9 cellular contexts compared by ENCODE assay signal in the genomic region with DNA sequence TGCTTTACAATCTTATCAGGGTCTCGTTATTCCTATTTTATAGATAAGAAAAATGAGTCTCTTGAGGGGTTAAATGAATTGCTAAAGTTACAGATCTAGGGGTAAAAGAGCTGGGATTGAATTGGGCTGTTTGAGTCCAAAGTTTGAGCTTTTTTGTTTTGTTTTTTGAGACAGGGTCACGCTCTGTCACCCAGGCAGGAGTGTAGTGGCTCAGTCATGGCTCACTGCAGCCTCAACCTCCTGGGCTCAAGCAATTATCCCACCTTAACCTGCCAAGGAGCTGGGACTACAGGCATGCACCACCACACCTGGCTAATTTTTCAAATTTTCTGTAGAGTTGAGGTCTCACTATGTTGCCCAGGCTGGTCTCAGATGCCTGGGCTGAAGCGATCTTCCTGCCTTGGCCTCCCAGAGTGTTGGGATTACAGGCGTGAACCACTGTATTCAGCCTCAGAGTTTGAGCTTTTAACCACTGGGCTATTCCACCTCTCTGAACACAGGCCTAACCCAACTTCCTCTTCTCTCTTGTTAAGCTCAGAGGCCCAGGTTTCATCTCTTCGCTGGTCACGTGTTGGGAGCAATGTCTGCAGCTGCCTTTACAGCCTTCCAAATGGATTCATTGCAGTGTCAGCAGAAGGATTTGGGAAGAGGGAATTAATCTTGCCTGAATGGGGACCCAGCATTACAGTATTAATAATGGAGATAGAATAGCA. TPM values are rescaled to one million over a fixed set of nuclear protein-coding genes. Genes with fewer than 3 reads are reported as not detected.
A peak's percentile ranks its signal among the peaks of the same experiment; 100 is the strongest.
DNase-seq lines count a peak whose midpoint lies in the region; ATAC-seq and TF ChIP-seq lines count a peak whose summit lies in the region.
"Had no signal": no experiment of that assay in that cellular context is flagged by ENCODE, and none has a peak within 500 bp of the region (broad histone marks: within the 10 kb centered on the region; RNA-seq: fewer than 3 reads in every experiment).

No MANE protein-coding gene starts in this region.

- no peaks in the 10 kb centered on the region for H3K9me3 ChIP-seq in DOHH2 (ENCODE audit: control insufficient read depth, insufficient read depth, low read length)

- no peaks in the 10 kb centered on the region for H3K27me3 Mint-ChIP-seq in activated naive CD8-positive, alpha-beta T cell
- H3K27me3 Mint-ChIP-seq in immature natural killer cell (ENCODE audit: low read depth in 3 of 3), result no peaks in the 10 kb centered on the region

- H3K27me3 ChIP-seq in DOHH2 (ENCODE audit: control insufficient read depth, low read length), result no peaks in the 10 kb centered on the region

- no peak for TF ChIP-seq CTCF in DOHH2 (IDR thresholded peaks at IDR 0.05; ENCODE audit: low read depth, low read length, poor library complexity, severe bottlenecking)

- H3K9me3 Mint-ChIP-seq in activated naive CD8-positive, alpha-beta T cell (ENCODE audit: low read depth), result no peaks in the 10 kb centered on the region
- no peaks in the 10 kb centered on the region for H3K9me3 Mint-ChIP-seq in immature natural killer cell

- peak overlapping the region; percentile 39 for H3K27ac ChIP-seq in DOHH2 (ENCODE audit: low read depth, low read length)

- peaks cover 3% of the 10 kb centered on the region; the same call in 1 of the 2 replicates for H3F3A ChIP-seq in DOHH2 (ENCODE audit: control insufficient read depth, insufficient read depth)

- H3K4me1 ChIP-seq in DOHH2 (ENCODE audit: control insufficient read depth, low read length), result peaks cover 17% of the 10 kb centered on the region

- H3K36me3 ChIP-seq in DOHH2 (ENCODE audit: control insufficient read depth, low read length), result peaks cover 35% of the 10 kb centered on the region

- H3K36me3 Mint-ChIP-seq in activated naive CD8-positive, alpha-beta T cell, result peaks cover 3% of the 10 kb centered on the region
- H3K36me3 Mint-ChIP-seq in immature natural killer cell, result peaks cover 0 to 17% (median 5%) of the 10 kb centered on the region in 3 donors

- DNase-seq in amniotic stem cell (lab: John Stamatoyannopoulos, UW) (no peak), NCI-H226 (no peak), immature natural killer cell (no peak)
- no peak for DNase-seq in activated CD4-positive, alpha-beta T cell treated with anti-CD3 and anti-CD28 coated beads for 48 hours
- DNase-seq: central memory CD4-positive, alpha-beta T cell had no signal

- H3K4me3 ChIP-seq in DOHH2 (ENCODE audit: low read length), result 0 out of 2 replicates have a peak overlapping the region, but pooled peaks have one; percentile 19

- H3K4me1 Mint-ChIP-seq in activated naive CD8-positive, alpha-beta T cell (ENCODE audit: low read depth), result peaks cover 24% of the 10 kb centered on the region
- H3K4me1 Mint-ChIP-seq in immature natural killer cell, result peaks cover 6 to 14% of the 10 kb centered on the region in 2 donors

- H3K4me3 Mint-ChIP-seq in activated naive CD8-positive, alpha-beta T cell, result no peak overlapping the region
- H3K4me3 Mint-ChIP-seq in immature natural killer cell, result no peak overlapping the region

- no peaks in the 10 kb centered on the region for H3K9me2 ChIP-seq in DOHH2 (replicated peaks; ENCODE audit: control insufficient read depth, low read length)

- H3K27ac Mint-ChIP-seq in activated naive CD8-positive, alpha-beta T cell, result peak overlapping the region; percentile 72
- H3K27ac Mint-ChIP-seq in immature natural killer cell, result peak overlapping the region in 1 of 6 donors; percentile 1

- ATAC-seq in GM19395 (IDR thresholded peaks at IDR 0.05; ENCODE audit: unreplicated experiment) (peak; percentile 91), HG03342 (IDR thresholded peaks at IDR 0.05; ENCODE audit: unreplicated experiment) (peak; percentile 94)

- 0 out of 2 replicates have a peak, but pooled peaks cover 3% of the 10 kb centered on the region for H3K79me2 ChIP-seq in DOHH2 (ENCODE audit: control insufficient read depth, low read length)

- H3K4me2 ChIP-seq in DOHH2 (ENCODE audit: low read length), result peak overlapping the region; percentile 50

- no peaks in the 10 kb centered on the region for H4K20me1 ChIP-seq in DOHH2 (ENCODE audit: control insufficient read depth, insufficient read depth, low read depth, low read length)

RNA-seq across cellular contexts. Expression of gene SUFU, which starts 7.9 kb away (rescaled TPM):
- polyA plus RNA-seq in immature natural killer cell, result 1 to 10 TPM; 1.3 to 6.7 (median 2.1) TPM

RNA-seq across cellular contexts. Expression of gene ACTR1A, which starts 9.2 kb away (rescaled TPM):
- 100 to 1,000 TPM in 2 of 3 donors, 10 to 100 TPM in 1; 91.6 to 125 (median 115) TPM for polyA plus RNA-seq in immature natural killer cell
